8 cellular contexts compared by ENCODE assay signal in the genomic region with DNA sequence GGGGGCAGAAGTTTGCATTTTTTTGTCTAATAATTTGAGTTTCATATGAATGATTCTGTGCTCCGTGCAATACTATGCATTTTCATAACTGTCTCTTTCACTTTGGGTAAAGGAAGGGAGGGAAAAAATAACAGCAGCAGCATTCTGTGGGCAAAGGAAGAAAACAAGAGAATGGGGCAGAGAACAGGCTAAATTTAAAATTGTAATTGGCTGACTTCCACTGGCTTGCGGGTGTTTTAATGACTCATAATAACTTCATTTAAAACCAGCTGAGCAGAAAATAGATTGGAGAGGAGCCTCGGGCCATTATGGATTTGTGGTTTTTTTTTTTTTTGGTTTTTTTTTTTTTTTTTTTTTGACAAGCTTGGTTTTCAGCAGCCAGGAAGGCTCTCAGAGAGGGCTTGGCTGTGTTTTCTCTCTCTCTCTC.
DNase-seq lines count a peak whose midpoint lies in the region; ATAC-seq and TF ChIP-seq lines count a peak whose summit lies in the region.

No MANE protein-coding gene starts in this region.

- peaks cover 31% of the 10 kb centered on the region for H3K79me2 ChIP-seq in parathyroid adenoma

- H3K4me3 ChIP-seq in parathyroid adenoma (ENCODE audit: low read depth, low read length): no peak overlapping the region

- DNase-seq in Calu3 (peak; percentile 24), NCI-H1092 treated with DMSO at 0.1 percent for 48 hours (lab: John Stamatoyannopoulos, UW) (peak; percentile 62), T1000 (lab: John Stamatoyannopoulos, UW) (peak; percentile 0), fibroblast of gingiva (ENCODE audit: low read depth) (peak; percentile 96), SW 1271 (lab: John Stamatoyannopoulos, UW) (no peak), GM13977 (ENCODE audit: low spot score) (no peak)

- no peak for ATAC-seq in HG03457 (IDR thresholded peaks at IDR 0.05; ENCODE audit: unreplicated experiment)

- no peak overlapping the region for H3K9ac ChIP-seq in parathyroid adenoma

- no peak overlapping the region for H3K27ac Mint-ChIP-seq in Calu3 (ENCODE audit: unreplicated experiment)

- H3K9me3 Mint-ChIP-seq in Calu3 (ENCODE audit: low read depth, unreplicated experiment): no peaks in the 10 kb centered on the region

- no peaks in the 10 kb centered on the region for H3K9me3 ChIP-seq in parathyroid adenoma (ENCODE audit: control insufficient read depth, low read length)

- no peak overlapping the region for H3K4me3 Mint-ChIP-seq in Calu3 (ENCODE audit: low read depth, unreplicated experiment)

- peak overlapping the region; percentile 11 for H3K4me2 ChIP-seq in parathyroid adenoma (ENCODE audit: low read length)

- H3K36me3 ChIP-seq in parathyroid adenoma (ENCODE audit: control insufficient read depth, insufficient read depth, low read length): no peaks in the 10 kb centered on the region

- CTCF ChIA-PET in Calu3 (lab: Charles Lee): no interaction called here

- H3K27ac ChIP-seq in parathyroid adenoma: peak overlapping the region; percentile 100

- no peaks in the 10 kb centered on the region for H3K36me3 Mint-ChIP-seq in Calu3 (ENCODE audit: insufficient read depth, unreplicated experiment)

- H2AFZ ChIP-seq in parathyroid adenoma: no peak overlapping the region

- peaks cover 95% of the 10 kb centered on the region for H3K27me3 Mint-ChIP-seq in Calu3 (ENCODE audit: unreplicated experiment)

- no TSS peak for BruUV-seq in Calu3 (replicated peaks; lab: Mats Ljungman, UMichigan)

- no peak for TF ChIP-seq CTCF in Calu3 (IDR thresholded peaks at IDR 0.05; ENCODE audit: unreplicated experiment)
- TF ChIP-seq CTCF in parathyroid adenoma (IDR thresholded peaks at IDR 0.05): no peak
- no peak for TF ChIP-seq CTCF in GM13977 (IDR thresholded peaks at IDR 0.05; ENCODE audit: extremely low read depth, insufficient read depth, missing control alignments)

- H3K4me1 ChIP-seq in parathyroid adenoma: peaks cover 80% of the 10 kb centered on the region

- intact Hi-C loops in Calu3 (cut with micrococcal nuclease; ENCODE audit: unreplicated experiment): no loop called here

- in situ Hi-C loops in GM13977 (cut with MboI; ENCODE audit: low pct_unique_long_range_greater_than_20kb, low sequenced_read_pairs, unreplicated experiment): no loop called here

- H3K4me1 Mint-ChIP-seq in Calu3 (ENCODE audit: low read depth, unreplicated experiment): no peaks in the 10 kb centered on the region

- no peaks in the 10 kb centered on the region for H3K27me3 ChIP-seq in parathyroid adenoma (ENCODE audit: control insufficient read depth, insufficient read depth, low read length)

Comparison
In these comparisons a context has a peak if more than half of its experiments do, and no peak if none do; other contexts are left out.
1. DNase-seq: peak in Calu3 (single experiment), NCI-H1092 treated with DMSO at 0.1 percent for 48 hours (single experiment), T1000 (single experiment) and fibroblast of gingiva (single experiment); none in SW 1271 (0 of 2) and GM13977 (single experiment).